Comparison of ENCODE assay signal across 9 cellular contexts in genomic region chr7:84684836-84685235, GRCh38.
"Had no signal": no experiment of that assay in that cellular context is flagged by ENCODE, and none has a peak within 500 bp of the region (broad histone marks: within the 10 kb centered on the region; RNA-seq: fewer than 3 reads in every experiment).

No MANE protein-coding gene starts in this region.

- H3K9me3 Mint-ChIP-seq: GM23338, H9, HFFc6 had no signal

- H3K4me3 ChIP-seq: GM23338 had no signal

- H3K36me3 Mint-ChIP-seq: IgD-negative memory B cell had no signal

- H3K4me3 Mint-ChIP-seq: GM23338, H9, HFFc6, IgD-negative memory B cell had no signal

- H2AFZ ChIP-seq: GM23338 had no signal

- H3K27me3 Mint-ChIP-seq: IgD-negative memory B cell had no signal

- ATAC-seq: GM23338 had no signal

- H3K27ac Mint-ChIP-seq: HFFc6, IgD-negative memory B cell had no signal

- FAIRE-seq: H1, H54 had no signal

- H3K27ac ChIP-seq: HL-60, KMS-11 had no signal

- H3K4me1 Mint-ChIP-seq: GM23338, H9, IgD-negative memory B cell had no signal

- H3K4me2 ChIP-seq: GM23338, KMS-11 had no signal

- DNase-seq: H9, HCEC 1CT had no signal

- H3K9ac ChIP-seq: KMS-11 had no signal
